12 cellular contexts compared by ENCODE assay signal in genomic region chr20:52991783-52992182, GRCh38.
"Had no signal": no experiment of that assay in that cellular context is flagged by ENCODE, and none has a peak within 500 bp of the region (broad histone marks: within the 10 kb centered on the region; RNA-seq: fewer than 3 reads in every experiment).

No MANE protein-coding gene starts in this region.

- H3K4me3 ChIP-seq: mucosa of descending colon, SK-N-MC had no signal

- H3K36me3 Mint-ChIP-seq: activated naive CD8-positive, alpha-beta T cell treated with anti-CD3 and anti-CD28 coated beads, Interleukin-2, amount 10 ng/mL, durations not matched to agents 7 days and 5 days; natural killer cell had no signal

- H3K27ac ChIP-seq: SK-N-MC had no signal

- H3K9me3 ChIP-seq: mucosa of descending colon had no signal

- H3K27me3 Mint-ChIP-seq: dendritic cell treated with granulocyte-macrophage colony-stimulating factor and Interleukin-4, amounts not matched to agents 40 ng/mL and 50 ng/mL, for 4 days; stimulated activated naive CD8-positive, alpha-beta T cell treated with anti-CD3 and anti-CD28 coated beads, Interleukin-15, amount 100 ng/mL, for 72 hours had no signal

- H3K4me1 Mint-ChIP-seq: activated naive CD8-positive, alpha-beta T cell treated with anti-CD3 and anti-CD28 coated beads, Interleukin-2, amount 10 ng/mL, durations not matched to agents 7 days and 5 days; natural killer cell; stimulated activated naive CD8-positive, alpha-beta T cell treated with anti-CD3 and anti-CD28 coated beads, Interleukin-15, amount 100 ng/mL, for 72 hours had no signal

- H3K27ac Mint-ChIP-seq: activated naive CD8-positive, alpha-beta T cell treated with anti-CD3 and anti-CD28 coated beads, Interleukin-2, amount 10 ng/mL, durations not matched to agents 7 days and 5 days; activated T-helper 1 cell treated with anti-CD3 and anti-CD28 coated beads, Interleukin-12 subunit alpha, Interleukin-12 subunit beta, Interleukin-2, Interleukin-4 antibody, amounts not matched to agents 30 ng/mL and 10 ng/mL and 1 ng/mL, durations not matched to agents 14 hours and 24 hours and 36 hours; dendritic cell treated with granulocyte-macrophage colony-stimulating factor and Interleukin-4, amounts not matched to agents 40 ng/mL and 50 ng/mL, for 4 days; natural killer cell had no signal

- H3K4me3 Mint-ChIP-seq: activated naive CD8-positive, alpha-beta T cell treated with anti-CD3 and anti-CD28 coated beads, Interleukin-2, amount 10 ng/mL, durations not matched to agents 7 days and 5 days; activated T-helper 1 cell treated with anti-CD3 and anti-CD28 coated beads, Interleukin-12 subunit alpha, Interleukin-12 subunit beta, Interleukin-2, Interleukin-4 antibody, amounts not matched to agents 30 ng/mL and 10 ng/mL and 1 ng/mL, durations not matched to agents 14 hours and 24 hours and 36 hours; dendritic cell treated with granulocyte-macrophage colony-stimulating factor and Interleukin-4, amounts not matched to agents 40 ng/mL and 50 ng/mL, for 4 days; natural killer cell; stimulated activated naive CD8-positive, alpha-beta T cell treated with anti-CD3 and anti-CD28 coated beads, Interleukin-15, amount 100 ng/mL, for 72 hours had no signal

- DNase-seq: activated CD4-positive, CD25-positive, alpha-beta regulatory T cell treated with anti-CD3 and anti-CD28 coated beads, Interleukin-2, amount 50 U/mL, for 72 hours; activated naive CD4-positive, alpha-beta T cell; activated naive CD8-positive, alpha-beta T cell treated with anti-CD3 and anti-CD28 coated beads, Interleukin-2, amount 10 ng/mL, durations not matched to agents 7 days and 5 days; erythroblast; left cardiac atrium; mucosa of descending colon; natural killer cell; posterior cingulate gyrus; stimulated activated naive CD8-positive, alpha-beta T cell treated with anti-CD3 and anti-CD28 coated beads, Interleukin-15, amount 100 ng/mL, for 72 hours had no signal

- ATAC-seq: left cardiac atrium; mucosa of descending colon; natural killer cell; stimulated activated naive CD8-positive, alpha-beta T cell treated with anti-CD3 and anti-CD28 coated beads, Interleukin-15, amount 100 ng/mL, for 72 hours had no signal

- H3K9me3 Mint-ChIP-seq: activated naive CD8-positive, alpha-beta T cell treated with anti-CD3 and anti-CD28 coated beads, Interleukin-2, amount 10 ng/mL, durations not matched to agents 7 days and 5 days; activated T-helper 1 cell treated with anti-CD3 and anti-CD28 coated beads, Interleukin-12 subunit alpha, Interleukin-12 subunit beta, Interleukin-2, Interleukin-4 antibody, amounts not matched to agents 30 ng/mL and 10 ng/mL and 1 ng/mL, durations not matched to agents 14 hours and 24 hours and 36 hours; dendritic cell treated with granulocyte-macrophage colony-stimulating factor and Interleukin-4, amounts not matched to agents 40 ng/mL and 50 ng/mL, for 4 days; natural killer cell; stimulated activated naive CD8-positive, alpha-beta T cell treated with anti-CD3 and anti-CD28 coated beads, Interleukin-15, amount 100 ng/mL, for 72 hours had no signal
